Comparison of ENCODE assay signal across 8 cellular contexts in genomic region chr10:72298774-72299519, GRCh38. TPM values are rescaled to one million over a fixed set of nuclear protein-coding genes. Genes with fewer than 3 reads are reported as not detected.
A peak's percentile ranks its signal among the peaks of the same experiment; 100 is the strongest.
DNase-seq lines count a peak whose midpoint lies in the region; ATAC-seq and TF ChIP-seq lines count a peak whose summit lies in the region.

No MANE protein-coding gene starts in this region.

- H3K4me1 Mint-ChIP-seq in MCF 10A (ENCODE audit: insufficient read depth, unreplicated experiment), result peaks cover 12% of the 10 kb centered on the region
- H3K4me1 Mint-ChIP-seq in natural killer cell, result peaks cover 32 to 63% of the 10 kb centered on the region in 2 donors

- no peak for ATAC-seq in heart left ventricle
- no peak for ATAC-seq in left cardiac atrium
- no peak for ATAC-seq in natural killer cell
- no peak for ATAC-seq in upper lobe of right lung
- ATAC-seq in HG02763 (IDR thresholded peaks at IDR 0.05; ENCODE audit: unreplicated experiment), result no peak

- POLR2A ChIA-PET in MCF 10A (lab: Yijun Ruan, JAX), result interaction anchor here (0.6 to 2.9 kb wide), 4 partner anchors 9 to 33 kb away, joined by 3 to 19 read pairs (median 5); no protein-coding TSS in a partner anchor

- no peaks in the 10 kb centered on the region for H3K27me3 Mint-ChIP-seq in MCF 10A (ENCODE audit: insufficient read depth, unreplicated experiment)
- no peaks in the 10 kb centered on the region for H3K27me3 Mint-ChIP-seq in natural killer cell (ENCODE audit: low read depth in 2 of 2)

- no peaks in the 10 kb centered on the region for H3K9me3 ChIP-seq in heart left ventricle
- H3K9me3 ChIP-seq in upper lobe of right lung, result no peaks in the 10 kb centered on the region

- peak overlapping the region; percentile 89 for H3K27ac Mint-ChIP-seq in MCF 10A (ENCODE audit: low read depth, unreplicated experiment)
- H3K27ac Mint-ChIP-seq in natural killer cell, result peak overlapping the region; percentile 97 to 99

- H3K36me3 Mint-ChIP-seq in MCF 10A (ENCODE audit: insufficient read depth, unreplicated experiment), result peaks cover 9% of the 10 kb centered on the region
- H3K36me3 Mint-ChIP-seq in natural killer cell, result no peaks in the 10 kb centered on the region

- H3K9me3 Mint-ChIP-seq in MCF 10A (ENCODE audit: unreplicated experiment) (no peaks in the 10 kb centered on the region), natural killer cell (no peaks in the 10 kb centered on the region)

- no peak for TF ChIP-seq POLR2A in heart left ventricle (IDR thresholded peaks at IDR 0.05)

- intact Hi-C loops in heart left ventricle (cut with DNase I), result loop anchor here in 1 of 10 donors (2.0 kb wide), 1 partner anchor 26 kb away; no protein-coding TSS in a partner anchor
- intact Hi-C loops in left cardiac atrium (cut with DNase I), result no loop called here
- intact Hi-C loops in MCF 10A (cut with micrococcal nuclease), result no loop called here
- intact Hi-C loops in natural killer cell (cut with micrococcal nuclease), result no loop called here
- intact Hi-C loops in upper lobe of right lung (cut with DNase I), result no loop called here

- H3K4me1 ChIP-seq in heart left ventricle (peaks cover 0 to 34% (median 11%) of the 10 kb centered on the region in 12 donors), upper lobe of right lung (peaks cover 18% of the 10 kb centered on the region)

- no peak for TF ChIP-seq CTCF in heart left ventricle (IDR thresholded peaks at IDR 0.05)
- TF ChIP-seq CTCF in MCF 10A (IDR thresholded peaks at IDR 0.05; ENCODE audit: unreplicated experiment), result no peak
- TF ChIP-seq CTCF in natural killer cell (IDR thresholded peaks at IDR 0.05), result no peak
- TF ChIP-seq CTCF in upper lobe of right lung (IDR thresholded peaks at IDR 0.05), result no peak

- H3K36me3 ChIP-seq in heart left ventricle, result no peaks in the 10 kb centered on the region
- no peaks in the 10 kb centered on the region for H3K36me3 ChIP-seq in upper lobe of right lung

- 87 to 93% (median 90%) methylated on average over 9 to 13 of the region's 13 CpGs for WGBS in heart left ventricle, 4 donors

- no peaks in the 10 kb centered on the region for H3K27me3 ChIP-seq in heart left ventricle
- no peaks in the 10 kb centered on the region for H3K27me3 ChIP-seq in upper lobe of right lung

- BruUV-seq in MCF 10A (replicated peaks; lab: Mats Ljungman, UMichigan), result no TSS peak

- CTCF ChIA-PET in MCF 10A (lab: Yijun Ruan, JAX), result interaction anchor here (1.4 kb wide), 1 partner anchor 10 kb away, joined by 3 read pairs; no protein-coding TSS in a partner anchor

- DNase-seq in heart left ventricle (no peak), left cardiac atrium (no peak), MCF 10A (ENCODE audit: unreplicated experiment) (no peak), natural killer cell (no peak), upper lobe of right lung (no peak), GM19238 (ENCODE audit: insufficient read length, low spot score) (no peak)
- no peak for DNase-seq in stimulated activated CD4-positive, alpha-beta T cell treated with anti-CD3 and anti-CD28 coated beads, Interleukin-15, amount 100 ng/mL, for 24 hours

- H3K27ac ChIP-seq in heart left ventricle (peak overlapping the region in 11 of 12 donors; percentile 79 to 99 (median 94)), upper lobe of right lung (peak overlapping the region; percentile 96)

- H3K4me3 ChIP-seq in heart left ventricle (no peak overlapping the region), upper lobe of right lung (no peak overlapping the region)

- H3K4me3 Mint-ChIP-seq in MCF 10A (ENCODE audit: unreplicated experiment) (no peak overlapping the region), natural killer cell (no peak overlapping the region)

RNA-seq across cellular contexts. Expression of gene DDIT4, which starts 25.2 kb away (rescaled TPM):
- total RNA-seq in heart left ventricle (10 to 100 TPM; 14.6 to 68.2 (median 40.4) TPM), left cardiac atrium (100 to 1,000 TPM in 1 of 2 donors, 10 to 100 TPM in 1; 88.8 to 112 TPM), MCF 10A (2022) (698 and 872 TPM in 2 replicates), natural killer cell (100 to 1,000 TPM; 174 to 232 (median 200) TPM), upper lobe of right lung (200 TPM)
- polyA plus RNA-seq in heart left ventricle, result 100 to 1,000 TPM in 1 of 2 donors, 10 to 100 TPM in 1; 59.4 to 112 TPM

RNA-seq across cellular contexts. Expression of gene DNAJB12, which starts 55.8 kb away (rescaled TPM):
- 10 to 100 TPM; 23.8 to 42.5 (median 29.1) TPM for total RNA-seq in heart left ventricle
- polyA plus RNA-seq in heart left ventricle, result 10 to 100 TPM; 21.1 to 36.0 TPM
- total RNA-seq in left cardiac atrium, result 10 to 100 TPM; 25.8 to 33.4 TPM
- total RNA-seq in MCF 10A (2022), result 64.7 and 68.1 TPM in 2 replicates
- 10 to 100 TPM; 47.3 to 54.2 (median 48.7) TPM for total RNA-seq in natural killer cell
- total RNA-seq in upper lobe of right lung, result 39.9 TPM
